ENCODE assay signal across 28 cellular contexts in the genomic region with DNA sequence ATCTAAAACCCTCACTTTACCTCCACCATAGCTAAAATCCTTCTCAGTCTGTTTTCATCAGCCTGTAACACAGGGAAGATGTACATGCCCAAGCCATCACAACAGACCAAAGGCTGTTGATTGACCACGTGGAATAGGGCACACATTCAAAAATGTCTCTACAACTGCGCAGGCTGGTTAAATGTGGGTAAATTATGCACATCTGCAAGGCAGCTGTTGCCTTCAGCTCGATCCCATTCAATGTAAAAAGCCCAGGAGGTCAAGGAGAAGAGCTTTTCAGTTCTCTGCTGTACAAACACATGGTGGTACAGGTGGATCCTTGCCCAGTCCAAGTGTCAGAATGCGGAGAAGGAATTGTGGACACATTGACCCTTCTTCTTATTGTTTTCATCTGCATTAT.
"Had no signal": no experiment of that assay in that cellular context is flagged by ENCODE, and none has a peak within 500 bp of the region (broad histone marks: within the 10 kb centered on the region; RNA-seq: fewer than 3 reads in every experiment).

No MANE protein-coding gene starts in this region.

- H3K9me3 ChIP-seq: ovary, psoas muscle, right lobe of liver, sigmoid colon, stomach, thoracic aorta, thyroid gland, tibial nerve, upper lobe of left lung, vagina had no signal

- H3K36me3 Mint-ChIP-seq: natural killer cell treated with Interleukin-12 subunit alpha and Interleukin-12 subunit beta and Interleukin-15 and Interleukin-18, amount 100 ng/mL, for 72 hours; neural progenitor cell; stimulated activated effector memory CD8-positive, alpha-beta T cell treated with anti-CD3 and anti-CD28 coated beads, Interleukin-12 subunit alpha, Interleukin-12 subunit beta, amount 100 ng/mL, for 72 hours; stimulated activated naive B cell treated with anti-CD40 and anti-IgM and Interleukin-4, amounts not matched to agents 10 μg/mL and 1 μg/mL and 100 μg/mL, for 72 hours had no signal

- ATAC-seq: natural killer cell treated with Interleukin-12 subunit alpha and Interleukin-12 subunit beta and Interleukin-15 and Interleukin-18, amount 100 ng/mL, for 72 hours; psoas muscle; right cardiac atrium; right lobe of liver; stimulated activated effector memory CD8-positive, alpha-beta T cell treated with anti-CD3 and anti-CD28 coated beads, Interleukin-12 subunit alpha, Interleukin-12 subunit beta, amount 100 ng/mL, for 72 hours; stimulated activated naive B cell treated with anti-CD40 and anti-IgM and Interleukin-4, amounts not matched to agents 10 μg/mL and 1 μg/mL and 100 μg/mL, for 72 hours had no signal

- H3K9ac ChIP-seq: neural progenitor cell, parathyroid adenoma had no signal

- H3K27me3 Mint-ChIP-seq: natural killer cell treated with Interleukin-12 subunit alpha and Interleukin-12 subunit beta and Interleukin-15 and Interleukin-18, amount 100 ng/mL, for 72 hours; progenitor cell of endocrine pancreas; stimulated activated naive B cell treated with anti-CD40 and anti-IgM and Interleukin-4, amounts not matched to agents 10 μg/mL and 1 μg/mL and 100 μg/mL, for 72 hours; stimulated activated naive CD8-positive, alpha-beta T cell treated with anti-CD3 and anti-CD28 coated beads, Interleukin-15, Interleukin-2, amounts not matched to agents 100 ng/mL and 50 ng/mL, for 24 hours had no signal

- H3K4me1 Mint-ChIP-seq: neural progenitor cell; stimulated activated effector memory CD8-positive, alpha-beta T cell treated with anti-CD3 and anti-CD28 coated beads, Interleukin-12 subunit alpha, Interleukin-12 subunit beta, amount 100 ng/mL, for 72 hours; stimulated activated naive B cell treated with anti-CD40 and anti-IgM and Interleukin-4, amounts not matched to agents 10 μg/mL and 1 μg/mL and 100 μg/mL, for 72 hours had no signal

- DNase-seq: occipital lobe; ovary; posterior cingulate gyrus; psoas muscle; right cardiac atrium; right lobe of liver; sigmoid colon; small intestine; stimulated activated CD4-positive, alpha-beta T cell treated with anti-CD3 and anti-CD28 coated beads, Interleukin-15, amount 100 ng/mL, for 24 hours; stimulated activated CD4-positive, alpha-beta T cell treated with anti-CD3 and anti-CD28 coated beads, Interleukin-2, amount 100 ng/mL, for 24 hours; stimulated activated CD4-positive, alpha-beta T cell treated with anti-CD3 and anti-CD28 coated beads, Interleukin-2, amount 100 ng/mL, for 48 hours; stimulated activated CD4-positive, alpha-beta T cell treated with anti-CD3 and anti-CD28 coated beads, Interleukin-4, amount 100 ng/mL, for 24 hours; stimulated activated naive B cell treated with anti-CD40 and anti-IgM and Interleukin-4, amounts not matched to agents 10 μg/mL and 1 μg/mL and 100 μg/mL, for 72 hours; stimulated activated naive CD4-positive, alpha-beta T cell treated with Interleukin-2 at 50 U/mL for 16 hours; stomach; thyroid gland; trophoblast cell; upper lobe of left lung had no signal

- H3K4me2 ChIP-seq: neural progenitor cell had no signal

- FAIRE-seq: small intestine, urothelium cell line had no signal

- H3K27ac ChIP-seq: neural progenitor cell, ovary, parathyroid adenoma, psoas muscle, right lobe of liver, sigmoid colon, stomach, thoracic aorta, thyroid gland, tibial nerve, upper lobe of left lung, vagina had no signal

- H3K9me3 Mint-ChIP-seq: natural killer cell treated with Interleukin-12 subunit alpha and Interleukin-12 subunit beta and Interleukin-15 and Interleukin-18, amount 100 ng/mL, for 72 hours; stimulated activated effector memory CD8-positive, alpha-beta T cell treated with anti-CD3 and anti-CD28 coated beads, Interleukin-12 subunit alpha, Interleukin-12 subunit beta, amount 100 ng/mL, for 72 hours; stimulated activated naive CD8-positive, alpha-beta T cell treated with anti-CD3 and anti-CD28 coated beads, Interleukin-15, Interleukin-2, amounts not matched to agents 100 ng/mL and 50 ng/mL, for 24 hours had no signal

- H3K4me3 Mint-ChIP-seq: natural killer cell treated with Interleukin-12 subunit alpha and Interleukin-12 subunit beta and Interleukin-15 and Interleukin-18, amount 100 ng/mL, for 72 hours; neural progenitor cell; stimulated activated effector memory CD8-positive, alpha-beta T cell treated with anti-CD3 and anti-CD28 coated beads, Interleukin-12 subunit alpha, Interleukin-12 subunit beta, amount 100 ng/mL, for 72 hours; stimulated activated naive B cell treated with anti-CD40 and anti-IgM and Interleukin-4, amounts not matched to agents 10 μg/mL and 1 μg/mL and 100 μg/mL, for 72 hours; stimulated activated naive CD8-positive, alpha-beta T cell treated with anti-CD3 and anti-CD28 coated beads, Interleukin-15, Interleukin-2, amounts not matched to agents 100 ng/mL and 50 ng/mL, for 24 hours had no signal

- H3K4me1 ChIP-seq: neural progenitor cell, parathyroid adenoma, psoas muscle, right lobe of liver, stomach, thyroid gland, tibial nerve, upper lobe of left lung, vagina had no signal

- H3K27me3 ChIP-seq: neural progenitor cell, ovary, right lobe of liver, sigmoid colon, stomach, thyroid gland, tibial nerve, upper lobe of left lung, vagina had no signal

- H3K4me3 ChIP-seq: neural progenitor cell, ovary, psoas muscle, right lobe of liver, sigmoid colon, stomach, thoracic aorta, thyroid gland, tibial nerve, upper lobe of left lung, vagina had no signal

- H3K27ac Mint-ChIP-seq: natural killer cell treated with Interleukin-12 subunit alpha and Interleukin-12 subunit beta and Interleukin-15 and Interleukin-18, amount 100 ng/mL, for 72 hours; neural progenitor cell; progenitor cell of endocrine pancreas; stimulated activated effector memory CD8-positive, alpha-beta T cell treated with anti-CD3 and anti-CD28 coated beads, Interleukin-12 subunit alpha, Interleukin-12 subunit beta, amount 100 ng/mL, for 72 hours; stimulated activated naive B cell treated with anti-CD40 and anti-IgM and Interleukin-4, amounts not matched to agents 10 μg/mL and 1 μg/mL and 100 μg/mL, for 72 hours; stimulated activated naive CD8-positive, alpha-beta T cell treated with anti-CD3 and anti-CD28 coated beads, Interleukin-15, Interleukin-2, amounts not matched to agents 100 ng/mL and 50 ng/mL, for 24 hours had no signal

- H3K36me3 ChIP-seq: neural progenitor cell, ovary, right lobe of liver, sigmoid colon, stomach, thoracic aorta, thyroid gland, tibial nerve, upper lobe of left lung, vagina had no signal

- H2AFZ ChIP-seq: neural progenitor cell, parathyroid adenoma had no signal

- H3K79me2 ChIP-seq: parathyroid adenoma had no signal
